8 cellular contexts compared by ENCODE assay signal in genomic region chr2:189783451-189783926, GRCh38. TPM values are rescaled to one million over a fixed set of nuclear protein-coding genes. Genes with fewer than 3 reads are reported as not detected.
DNase-seq lines count a peak whose midpoint lies in the region; ATAC-seq and TF ChIP-seq lines count a peak whose summit lies in the region.

No MANE protein-coding gene starts in this region.

- peak overlapping the region; percentile 89 for H3K9ac ChIP-seq in OCI-LY3 (ENCODE audit: low read length)

- H3K27me3 ChIP-seq in OCI-LY3 (ENCODE audit: low read depth, low read length) (no peaks in the 10 kb centered on the region), lung (ENCODE audit: control insufficient read depth, insufficient read depth) (no peaks in the 10 kb centered on the region), tibial nerve (no peaks in the 10 kb centered on the region)

- TF ChIP-seq POLR2A in tibial nerve (IDR thresholded peaks at IDR 0.05): no peak

- TF ChIP-seq EP300 in tibial nerve (IDR thresholded peaks at IDR 0.05): no peak

- H3K4me2 ChIP-seq in OCI-LY3 (ENCODE audit: low read length): peak overlapping the region; percentile 85

- WGBS in lung, 2 donors: 0 to 1% methylated on average over 17 of the region's 17 CpGs
- 0 to 2% methylated on average over 12 to 17 of the region's 17 CpGs for WGBS in tibial nerve, 2 donors

- H3K36me3 ChIP-seq in OCI-LY3 (replicated peaks; ENCODE audit: low read depth, low read length) (peaks cover 32% of the 10 kb centered on the region), lung (ENCODE audit: control insufficient read depth in 2 of 2, insufficient read depth in 2 of 2, low read length in 2 of 2) (peaks cover 5 to 7% of the 10 kb centered on the region in 2 donors), tibial nerve (peaks cover 0 to 23% (median 4%) of the 10 kb centered on the region in 3 donors)

- TF ChIP-seq CTCF in OCI-LY3 (IDR thresholded peaks at IDR 0.05; ENCODE audit: low read depth, low read length): no peak
- no peak for TF ChIP-seq CTCF in lung (IDR thresholded peaks at IDR 0.05; ENCODE audit: control extremely low read depth, extremely low read depth)
- TF ChIP-seq CTCF in tibial nerve (IDR thresholded peaks at IDR 0.05): no peak

- DNase-seq in AG20443 (ENCODE audit: low spot score) (peak; percentile 18), lung (ENCODE audit: low spot score) (no peak), tibial nerve (ENCODE audit: low spot score in 2 of 2) (no peak), SKM-1 treated with dmso at 0.1 percent for 144 hours (lab: John Stamatoyannopoulos, UW; ENCODE audit: unreplicated experiment) (no peak)

- peak overlapping the region; percentile 80 for H3K4me3 ChIP-seq in OCI-LY3 (ENCODE audit: low read length)
- H3K4me3 ChIP-seq in lung: peak overlapping the region; percentile 97
- peak overlapping the region; percentile 57 to 94 (median 84) for H3K4me3 ChIP-seq in tibial nerve

- peak; percentile 4 for ATAC-seq in GM18519 (IDR thresholded peaks at IDR 0.05; ENCODE audit: low FRiP score, unreplicated experiment)
- ATAC-seq in HG03095 (IDR thresholded peaks at IDR 0.05; ENCODE audit: unreplicated experiment): peak; percentile 19
- ATAC-seq in lung (ENCODE audit: insufficient read depth, low FRiP score): peak; percentile 0

- H3K27ac ChIP-seq in OCI-LY3 (ENCODE audit: low read length) (peak overlapping the region; percentile 82), cingulate gyrus (ENCODE audit: low read depth, low read length) (peak overlapping the region; percentile 62), lung (ENCODE audit: low read depth in 1 of 2, low read length in 1 of 2) (peak overlapping the region; percentile 96 to 99), tibial nerve (peak overlapping the region; percentile 87 to 98 (median 94))

- H2AFZ ChIP-seq in OCI-LY3 (ENCODE audit: low read depth, low read length): peak overlapping the region; percentile 53

- H3K9me3 ChIP-seq in OCI-LY3 (ENCODE audit: insufficient read depth, low read length) (no peaks in the 10 kb centered on the region), lung (ENCODE audit: control insufficient read depth in 2 of 2, insufficient read depth in 1 of 2, low read length in 1 of 2) (no peaks in the 10 kb centered on the region), tibial nerve (no peaks in the 10 kb centered on the region)

- H3K4me1 ChIP-seq in OCI-LY3 (ENCODE audit: low read length) (peaks cover 14% of the 10 kb centered on the region), lung (ENCODE audit: control insufficient read depth in 2 of 2, insufficient read depth in 2 of 2, low read length in 2 of 2) (peaks cover 1 to 13% of the 10 kb centered on the region in 2 donors), tibial nerve (peaks cover 0 to 46% (median 17%) of the 10 kb centered on the region in 4 donors)

- H3K79me2 ChIP-seq in OCI-LY3 (ENCODE audit: low read length): peaks cover 76% of the 10 kb centered on the region

- H4K20me1 ChIP-seq in OCI-LY3 (ENCODE audit: insufficient read depth, low read length): no peaks in the 10 kb centered on the region

RNA-seq across cellular contexts. Expression of gene ORMDL1, which starts 0.7 kb away (rescaled TPM):
- 100 to 1,000 TPM in 1 of 2 donors, 10 to 100 TPM in 1; 42.6 to 118 TPM for total RNA-seq in lung
- polyA plus RNA-seq in lung: 100 to 1,000 TPM in 1 of 2 donors, 10 to 100 TPM in 1; 47.2 to 167 TPM
- total RNA-seq in tibial nerve: 10 to 100 TPM; 62.1 to 88.6 (median 66.2) TPM

RNA-seq across cellular contexts. Expression of gene PMS1, which starts 0.8 kb away (rescaled TPM):
- total RNA-seq in lung: 10 to 100 TPM; 21.3 to 40.3 TPM
- polyA plus RNA-seq in lung: 10 to 100 TPM in 1 of 2 donors, 1 to 10 TPM in 1; 6.8 to 15.6 TPM
- 10 to 100 TPM; 11.2 to 33.0 (median 21.0) TPM for total RNA-seq in tibial nerve

RNA-seq across cellular contexts. Expression of gene OSGEPL1, which starts 20.9 kb away (rescaled TPM):
- 10 to 100 TPM in 1 of 2 donors, 1 to 10 TPM in 1; 8.0 to 14.8 TPM for total RNA-seq in lung
- polyA plus RNA-seq in lung: 1 to 10 TPM; 3.3 to 4.8 TPM
- total RNA-seq in tibial nerve: 10 to 100 TPM in 3 of 4 donors, 1 to 10 TPM in 1; 8.4 to 26.4 (median 11.8) TPM
